In the genomic region with DNA sequence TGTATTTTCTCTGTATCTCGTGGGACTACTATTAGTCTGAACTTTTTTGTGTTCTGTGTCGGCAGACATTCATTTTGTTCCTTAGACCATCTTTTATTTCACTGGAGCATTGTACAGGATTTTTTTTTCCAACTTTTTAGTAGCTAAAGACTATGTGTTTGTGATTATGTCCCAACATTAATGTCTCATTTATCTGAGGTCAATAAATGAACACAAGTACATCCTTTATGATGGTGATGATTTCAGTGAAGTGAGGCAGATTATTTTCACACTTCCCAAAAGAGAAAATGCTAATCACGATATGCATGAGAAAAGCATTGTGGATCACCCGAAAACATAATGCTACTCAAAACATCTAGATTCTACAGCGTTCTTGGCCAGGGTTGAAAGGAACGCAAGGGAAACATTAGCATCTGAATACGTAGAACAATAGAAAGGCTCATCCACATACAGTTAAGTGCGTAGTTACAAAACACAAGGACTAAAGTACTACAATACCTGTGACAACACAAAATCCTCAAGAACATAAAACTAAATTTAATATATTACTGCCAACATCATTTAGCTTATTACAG, we compare ENCODE assay signal across 1 cellular context.
TF ChIP-seq lines count a peak whose summit lies in the region.

No MANE protein-coding gene starts in this region.

TF ChIP-seq in WTC11, 78 proteins besides CTCF, POLR2A, EP300 and RAD21 (continued from another document):
- TF ChIP-seq, protein P1, sequence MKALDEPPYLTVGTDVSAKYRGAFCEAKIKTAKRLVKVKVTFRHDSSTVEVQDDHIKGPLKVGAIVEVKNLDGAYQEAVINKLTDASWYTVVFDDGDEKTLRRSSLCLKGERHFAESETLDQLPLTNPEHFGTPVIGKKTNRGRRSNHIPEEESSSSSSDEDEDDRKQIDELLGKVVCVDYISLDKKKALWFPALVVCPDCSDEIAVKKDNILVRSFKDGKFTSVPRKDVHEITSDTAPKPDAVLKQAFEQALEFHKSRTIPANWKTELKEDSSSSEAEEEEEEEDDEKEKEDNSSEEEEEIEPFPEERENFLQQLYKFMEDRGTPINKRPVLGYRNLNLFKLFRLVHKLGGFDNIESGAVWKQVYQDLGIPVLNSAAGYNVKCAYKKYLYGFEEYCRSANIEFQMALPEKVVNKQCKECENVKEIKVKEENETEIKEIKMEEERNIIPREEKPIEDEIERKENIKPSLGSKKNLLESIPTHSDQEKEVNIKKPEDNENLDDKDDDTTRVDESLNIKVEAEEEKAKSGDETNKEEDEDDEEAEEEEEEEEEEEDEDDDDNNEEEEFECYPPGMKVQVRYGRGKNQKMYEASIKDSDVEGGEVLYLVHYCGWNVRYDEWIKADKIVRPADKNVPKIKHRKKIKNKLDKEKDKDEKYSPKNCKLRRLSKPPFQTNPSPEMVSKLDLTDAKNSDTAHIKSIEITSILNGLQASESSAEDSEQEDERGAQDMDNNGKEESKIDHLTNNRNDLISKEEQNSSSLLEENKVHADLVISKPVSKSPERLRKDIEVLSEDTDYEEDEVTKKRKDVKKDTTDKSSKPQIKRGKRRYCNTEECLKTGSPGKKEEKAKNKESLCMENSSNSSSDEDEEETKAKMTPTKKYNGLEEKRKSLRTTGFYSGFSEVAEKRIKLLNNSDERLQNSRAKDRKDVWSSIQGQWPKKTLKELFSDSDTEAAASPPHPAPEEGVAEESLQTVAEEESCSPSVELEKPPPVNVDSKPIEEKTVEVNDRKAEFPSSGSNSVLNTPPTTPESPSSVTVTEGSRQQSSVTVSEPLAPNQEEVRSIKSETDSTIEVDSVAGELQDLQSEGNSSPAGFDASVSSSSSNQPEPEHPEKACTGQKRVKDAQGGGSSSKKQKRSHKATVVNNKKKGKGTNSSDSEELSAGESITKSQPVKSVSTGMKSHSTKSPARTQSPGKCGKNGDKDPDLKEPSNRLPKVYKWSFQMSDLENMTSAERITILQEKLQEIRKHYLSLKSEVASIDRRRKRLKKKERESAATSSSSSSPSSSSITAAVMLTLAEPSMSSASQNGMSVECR (CRISPR knock-in tag; IDR thresholded peaks at IDR 0.05; ENCODE audit: borderline replicate concordance) = no peak
- no peak for TF ChIP-seq CBFB (CRISPR knock-in tag; IDR thresholded peaks at IDR 0.05; ENCODE audit: low read depth)
- no peak for TF ChIP-seq HMGA2 (CRISPR knock-in tag; IDR thresholded peaks at IDR 0.05)
- TF ChIP-seq GRHL2 (CRISPR knock-in tag; IDR thresholded peaks at IDR 0.05; ENCODE audit: insufficient replicate concordance, severe bottlenecking) = no peak
- no peak for TF ChIP-seq ZNF232 (CRISPR knock-in tag; IDR thresholded peaks at IDR 0.05)
- TF ChIP-seq, protein P2, sequence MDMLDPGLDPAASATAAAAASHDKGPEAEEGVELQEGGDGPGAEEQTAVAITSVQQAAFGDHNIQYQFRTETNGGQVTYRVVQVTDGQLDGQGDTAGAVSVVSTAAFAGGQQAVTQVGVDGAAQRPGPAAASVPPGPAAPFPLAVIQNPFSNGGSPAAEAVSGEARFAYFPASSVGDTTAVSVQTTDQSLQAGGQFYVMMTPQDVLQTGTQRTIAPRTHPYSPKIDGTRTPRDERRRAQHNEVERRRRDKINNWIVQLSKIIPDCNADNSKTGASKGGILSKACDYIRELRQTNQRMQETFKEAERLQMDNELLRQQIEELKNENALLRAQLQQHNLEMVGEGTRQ (CRISPR knock-in tag; IDR thresholded peaks at IDR 0.05) = no peak
- no peak for TF ChIP-seq GABPB1 (CRISPR knock-in tag; IDR thresholded peaks at IDR 0.05)
- TF ChIP-seq, protein P3, sequence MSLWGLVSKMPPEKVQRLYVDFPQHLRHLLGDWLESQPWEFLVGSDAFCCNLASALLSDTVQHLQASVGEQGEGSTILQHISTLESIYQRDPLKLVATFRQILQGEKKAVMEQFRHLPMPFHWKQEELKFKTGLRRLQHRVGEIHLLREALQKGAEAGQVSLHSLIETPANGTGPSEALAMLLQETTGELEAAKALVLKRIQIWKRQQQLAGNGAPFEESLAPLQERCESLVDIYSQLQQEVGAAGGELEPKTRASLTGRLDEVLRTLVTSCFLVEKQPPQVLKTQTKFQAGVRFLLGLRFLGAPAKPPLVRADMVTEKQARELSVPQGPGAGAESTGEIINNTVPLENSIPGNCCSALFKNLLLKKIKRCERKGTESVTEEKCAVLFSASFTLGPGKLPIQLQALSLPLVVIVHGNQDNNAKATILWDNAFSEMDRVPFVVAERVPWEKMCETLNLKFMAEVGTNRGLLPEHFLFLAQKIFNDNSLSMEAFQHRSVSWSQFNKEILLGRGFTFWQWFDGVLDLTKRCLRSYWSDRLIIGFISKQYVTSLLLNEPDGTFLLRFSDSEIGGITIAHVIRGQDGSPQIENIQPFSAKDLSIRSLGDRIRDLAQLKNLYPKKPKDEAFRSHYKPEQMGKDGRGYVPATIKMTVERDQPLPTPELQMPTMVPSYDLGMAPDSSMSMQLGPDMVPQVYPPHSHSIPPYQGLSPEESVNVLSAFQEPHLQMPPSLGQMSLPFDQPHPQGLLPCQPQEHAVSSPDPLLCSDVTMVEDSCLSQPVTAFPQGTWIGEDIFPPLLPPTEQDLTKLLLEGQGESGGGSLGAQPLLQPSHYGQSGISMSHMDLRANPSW (CRISPR knock-in tag; conservative IDR thresholded peaks at IDR 0.05; ENCODE audit: low read depth) = no peak
- no peak for TF ChIP-seq RELA (CRISPR knock-in tag; IDR thresholded peaks at IDR 0.05; ENCODE audit: borderline replicate concordance)
- no peak for TF ChIP-seq ZNF121 (CRISPR knock-in tag; IDR thresholded peaks at IDR 0.05)
TF ChIP-seq in WTC11: peak in this region for 0.
